1 cellular context compared by ENCODE assay signal in the genomic region with DNA sequence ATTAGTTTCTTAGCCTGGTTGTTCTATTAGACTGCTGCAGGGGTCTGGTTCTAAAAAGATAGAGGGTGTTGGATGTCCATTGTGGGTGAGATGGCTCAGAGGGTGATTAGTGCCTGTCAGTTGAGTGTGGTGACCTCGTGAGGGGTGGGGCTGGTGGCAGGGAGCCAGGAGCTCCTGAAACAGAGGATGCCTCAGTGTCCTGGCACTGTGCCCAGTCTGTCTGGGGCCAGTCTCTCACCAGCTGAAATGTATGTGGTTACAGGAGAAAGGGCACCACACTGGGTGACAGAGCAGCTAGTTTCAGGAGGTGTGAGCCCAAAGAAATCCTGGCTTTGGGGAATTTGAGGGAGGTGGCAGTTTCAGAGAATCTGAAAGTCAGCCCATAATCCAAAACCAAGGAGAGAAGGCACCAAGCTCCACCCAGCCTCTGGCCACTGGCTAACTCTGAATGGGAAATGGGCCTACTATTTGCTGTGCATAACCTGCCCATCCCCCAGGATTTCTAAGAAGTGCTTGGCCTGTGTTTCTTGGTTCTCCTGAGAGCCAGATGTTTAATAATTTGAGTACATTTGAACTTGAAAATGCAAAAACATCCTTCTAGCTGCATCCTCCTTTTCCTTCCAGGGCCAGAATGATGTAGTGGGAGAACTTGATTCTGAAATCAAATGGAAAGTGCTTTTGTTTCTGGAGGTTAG.
A peak's percentile ranks its signal among the peaks of the same experiment; 100 is the strongest.
TF ChIP-seq lines count a peak whose summit lies in the region.

No MANE protein-coding gene starts in this region.

TF ChIP-seq in GM12878, 131 proteins besides CTCF, POLR2A, EP300 and RAD21 (continued from another document):
- TF ChIP-seq, protein P1, sequence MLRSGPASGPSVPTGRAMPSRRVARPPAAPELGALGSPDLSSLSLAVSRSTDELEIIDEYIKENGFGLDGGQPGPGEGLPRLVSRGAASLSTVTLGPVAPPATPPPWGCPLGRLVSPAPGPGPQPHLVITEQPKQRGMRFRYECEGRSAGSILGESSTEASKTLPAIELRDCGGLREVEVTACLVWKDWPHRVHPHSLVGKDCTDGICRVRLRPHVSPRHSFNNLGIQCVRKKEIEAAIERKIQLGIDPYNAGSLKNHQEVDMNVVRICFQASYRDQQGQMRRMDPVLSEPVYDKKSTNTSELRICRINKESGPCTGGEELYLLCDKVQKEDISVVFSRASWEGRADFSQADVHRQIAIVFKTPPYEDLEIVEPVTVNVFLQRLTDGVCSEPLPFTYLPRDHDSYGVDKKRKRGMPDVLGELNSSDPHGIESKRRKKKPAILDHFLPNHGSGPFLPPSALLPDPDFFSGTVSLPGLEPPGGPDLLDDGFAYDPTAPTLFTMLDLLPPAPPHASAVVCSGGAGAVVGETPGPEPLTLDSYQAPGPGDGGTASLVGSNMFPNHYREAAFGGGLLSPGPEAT (IDR thresholded peaks at IDR 0.05; ENCODE audit: low read depth) = peak; percentile 59; the same call in 1 of the 2 replicates
- TF ChIP-seq, protein P2, sequence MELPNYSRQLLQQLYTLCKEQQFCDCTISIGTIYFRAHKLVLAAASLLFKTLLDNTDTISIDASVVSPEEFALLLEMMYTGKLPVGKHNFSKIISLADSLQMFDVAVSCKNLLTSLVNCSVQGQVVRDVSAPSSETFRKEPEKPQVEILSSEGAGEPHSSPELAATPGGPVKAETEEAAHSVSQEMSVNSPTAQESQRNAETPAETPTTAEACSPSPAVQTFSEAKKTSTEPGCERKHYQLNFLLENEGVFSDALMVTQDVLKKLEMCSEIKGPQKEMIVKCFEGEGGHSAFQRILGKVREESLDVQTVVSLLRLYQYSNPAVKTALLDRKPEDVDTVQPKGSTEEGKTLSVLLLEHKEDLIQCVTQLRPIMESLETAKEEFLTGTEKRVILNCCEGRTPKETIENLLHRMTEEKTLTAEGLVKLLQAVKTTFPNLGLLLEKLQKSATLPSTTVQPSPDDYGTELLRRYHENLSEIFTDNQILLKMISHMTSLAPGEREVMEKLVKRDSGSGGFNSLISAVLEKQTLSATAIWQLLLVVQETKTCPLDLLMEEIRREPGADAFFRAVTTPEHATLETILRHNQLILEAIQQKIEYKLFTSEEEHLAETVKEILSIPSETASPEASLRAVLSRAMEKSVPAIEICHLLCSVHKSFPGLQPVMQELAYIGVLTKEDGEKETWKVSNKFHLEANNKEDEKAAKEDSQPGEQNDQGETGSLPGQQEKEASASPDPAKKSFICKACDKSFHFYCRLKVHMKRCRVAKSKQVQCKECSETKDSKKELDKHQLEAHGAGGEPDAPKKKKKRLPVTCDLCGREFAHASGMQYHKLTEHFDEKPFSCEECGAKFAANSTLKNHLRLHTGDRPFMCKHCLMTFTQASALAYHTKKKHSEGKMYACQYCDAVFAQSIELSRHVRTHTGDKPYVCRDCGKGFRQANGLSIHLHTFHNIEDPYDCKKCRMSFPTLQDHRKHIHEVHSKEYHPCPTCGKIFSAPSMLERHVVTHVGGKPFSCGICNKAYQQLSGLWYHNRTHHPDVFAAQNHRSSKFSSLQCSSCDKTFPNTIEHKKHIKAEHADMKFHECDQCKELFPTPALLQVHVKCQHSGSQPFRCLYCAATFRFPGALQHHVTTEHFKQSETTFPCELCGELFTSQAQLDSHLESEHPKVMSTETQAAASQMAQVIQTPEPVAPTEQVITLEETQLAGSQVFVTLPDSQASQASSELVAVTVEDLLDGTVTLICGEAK (IDR thresholded peaks at IDR 0.05; ENCODE audit: borderline replicate concordance) = no peak
- TF ChIP-seq IKZF1 (conservative IDR thresholded peaks at IDR 0.05) = peak; percentile 86
- peak; percentile 48; the same call in 1 of the 2 replicates for TF ChIP-seq LARP7 (IDR thresholded peaks at IDR 0.05)
- TF ChIP-seq MXI1 (IDR thresholded peaks at IDR 0.05; ENCODE audit: low read depth, low read length) = no peak
- TF ChIP-seq, protein P3, sequence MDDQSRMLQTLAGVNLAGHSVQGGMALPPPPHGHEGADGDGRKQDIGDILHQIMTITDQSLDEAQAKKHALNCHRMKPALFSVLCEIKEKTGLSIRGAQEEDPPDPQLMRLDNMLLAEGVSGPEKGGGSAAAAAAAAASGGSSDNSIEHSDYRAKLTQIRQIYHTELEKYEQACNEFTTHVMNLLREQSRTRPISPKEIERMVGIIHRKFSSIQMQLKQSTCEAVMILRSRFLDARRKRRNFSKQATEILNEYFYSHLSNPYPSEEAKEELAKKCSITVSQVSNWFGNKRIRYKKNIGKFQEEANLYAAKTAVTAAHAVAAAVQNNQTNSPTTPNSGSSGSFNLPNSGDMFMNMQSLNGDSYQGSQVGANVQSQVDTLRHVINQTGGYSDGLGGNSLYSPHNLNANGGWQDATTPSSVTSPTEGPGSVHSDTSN (IDR thresholded peaks at IDR 0.05; ENCODE audit: insufficient replicate concordance, low read depth, low read length) = peak; percentile 76
- TF ChIP-seq, protein P4, sequence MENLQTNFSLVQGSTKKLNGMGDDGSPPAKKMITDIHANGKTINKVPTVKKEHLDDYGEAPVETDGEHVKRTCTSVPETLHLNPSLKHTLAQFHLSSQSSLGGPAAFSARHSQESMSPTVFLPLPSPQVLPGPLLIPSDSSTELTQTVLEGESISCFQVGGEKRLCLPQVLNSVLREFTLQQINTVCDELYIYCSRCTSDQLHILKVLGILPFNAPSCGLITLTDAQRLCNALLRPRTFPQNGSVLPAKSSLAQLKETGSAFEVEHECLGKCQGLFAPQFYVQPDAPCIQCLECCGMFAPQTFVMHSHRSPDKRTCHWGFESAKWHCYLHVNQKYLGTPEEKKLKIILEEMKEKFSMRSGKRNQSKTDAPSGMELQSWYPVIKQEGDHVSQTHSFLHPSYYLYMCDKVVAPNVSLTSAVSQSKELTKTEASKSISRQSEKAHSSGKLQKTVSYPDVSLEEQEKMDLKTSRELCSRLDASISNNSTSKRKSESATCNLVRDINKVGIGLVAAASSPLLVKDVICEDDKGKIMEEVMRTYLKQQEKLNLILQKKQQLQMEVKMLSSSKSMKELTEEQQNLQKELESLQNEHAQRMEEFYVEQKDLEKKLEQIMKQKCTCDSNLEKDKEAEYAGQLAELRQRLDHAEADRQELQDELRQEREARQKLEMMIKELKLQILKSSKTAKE (IDR thresholded peaks at IDR 0.05; ENCODE audit: low read depth, poor library complexity, severe bottlenecking) = peak; percentile 92
- peak; percentile 72 for TF ChIP-seq RUNX3 (IDR thresholded peaks at IDR 0.05; ENCODE audit: low read length)
- no peak for TF ChIP-seq BMI1 (IDR thresholded peaks at IDR 0.05; ENCODE audit: borderline replicate concordance)
- TF ChIP-seq, protein P5, sequence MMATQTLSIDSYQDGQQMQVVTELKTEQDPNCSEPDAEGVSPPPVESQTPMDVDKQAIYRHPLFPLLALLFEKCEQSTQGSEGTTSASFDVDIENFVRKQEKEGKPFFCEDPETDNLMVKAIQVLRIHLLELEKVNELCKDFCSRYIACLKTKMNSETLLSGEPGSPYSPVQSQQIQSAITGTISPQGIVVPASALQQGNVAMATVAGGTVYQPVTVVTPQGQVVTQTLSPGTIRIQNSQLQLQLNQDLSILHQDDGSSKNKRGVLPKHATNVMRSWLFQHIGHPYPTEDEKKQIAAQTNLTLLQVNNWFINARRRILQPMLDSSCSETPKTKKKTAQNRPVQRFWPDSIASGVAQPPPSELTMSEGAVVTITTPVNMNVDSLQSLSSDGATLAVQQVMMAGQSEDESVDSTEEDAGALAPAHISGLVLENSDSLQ (IDR thresholded peaks at IDR 0.05) = peak; percentile 93
- no peak for TF ChIP-seq BACH1 (IDR thresholded peaks at IDR 0.05; ENCODE audit: borderline replicate concordance)
- TF ChIP-seq EED (IDR thresholded peaks at IDR 0.05; ENCODE audit: low read depth) = peak; percentile 71; the same call in 1 of the 2 replicates
- 0 out of 2 replicates have a peak, but pooled peaks have one; percentile 30 for TF ChIP-seq MTA3 (IDR thresholded peaks at IDR 0.05; ENCODE audit: borderline replicate concordance, low read length)
- TF ChIP-seq DPF2 (IDR thresholded peaks at IDR 0.05) = peak; percentile 35; the same call in 1 of the 2 replicates
